ENCODE assay signal across 16 cellular contexts in the genomic region with DNA sequence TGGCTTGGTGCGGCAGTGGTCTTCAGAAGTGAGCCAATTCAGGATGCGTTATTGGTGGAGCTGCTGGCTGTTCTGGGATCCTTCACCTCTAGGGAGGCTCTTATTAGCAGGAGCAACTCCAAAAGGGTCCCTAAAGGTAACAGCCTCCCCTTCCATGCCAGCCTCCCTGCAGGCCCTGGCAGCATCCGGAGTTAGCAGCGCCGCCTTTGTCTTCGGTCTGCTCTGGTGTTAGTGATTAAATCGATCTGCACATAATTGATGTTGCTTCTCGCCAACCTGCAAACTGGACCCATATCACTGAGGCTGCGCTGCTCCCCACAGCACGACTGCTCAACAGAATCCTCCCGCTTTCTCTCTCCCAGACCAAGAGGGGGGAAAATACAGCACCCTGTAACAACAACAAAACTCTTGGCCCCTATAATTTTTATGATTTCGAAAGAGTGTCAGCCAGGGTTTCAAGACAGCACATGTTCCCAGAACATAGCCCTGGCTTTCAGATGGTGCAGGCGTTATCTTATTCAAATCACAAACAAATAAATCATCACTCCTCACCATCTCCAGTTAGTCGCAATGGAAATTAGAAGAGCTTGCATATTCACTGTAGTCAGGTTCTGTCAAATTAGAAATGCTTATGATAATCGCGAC.
A peak's percentile ranks its signal among the peaks of the same experiment; 100 is the strongest.
DNase-seq lines count a peak whose midpoint lies in the region; ATAC-seq and TF ChIP-seq lines count a peak whose summit lies in the region.
"Had no signal": no experiment of that assay in that cellular context is flagged by ENCODE, and none has a peak within 500 bp of the region (broad histone marks: within the 10 kb centered on the region; RNA-seq: fewer than 3 reads in every experiment).

No MANE protein-coding gene starts in this region.

- H3K36me3 Mint-ChIP-seq in brain (no peaks in the 10 kb centered on the region), progenitor cell of endocrine pancreas (ENCODE audit: insufficient read depth) (no peaks in the 10 kb centered on the region)
- no peaks in the 10 kb centered on the region for H3K36me3 Mint-ChIP-seq in activated naive CD8-positive, alpha-beta T cell treated with anti-CD3 and anti-CD28 coated beads, Interleukin-2, amount 50 U/mL, for 24 hours (ENCODE audit: low read depth)
- H3K36me3 Mint-ChIP-seq: CD14-positive monocyte had no signal

- H3K27ac ChIP-seq in PC-3 (ENCODE audit: low read length) = no peak overlapping the region
- H3K27ac ChIP-seq: A549, Peyer's patch had no signal

- intact Hi-C loops in sciatic nerve (cut with DNase I) = no loop called here
- intact Hi-C loops in PC-3 (cut with micrococcal nuclease) = no loop called here

- H3K4me3 ChIP-seq in BE2C (ENCODE audit: low read depth, low read length) (peak overlapping the region; percentile 25), PC-3 (ENCODE audit: low read length) (no peak overlapping the region)
- H3K4me3 ChIP-seq: A549, Peyer's patch had no signal

- ATAC-seq in sciatic nerve (peak; percentile 59), PC-3 (no peak)
- ATAC-seq in activated naive CD8-positive, alpha-beta T cell treated with anti-CD3 and anti-CD28 coated beads, Interleukin-2, amount 50 U/mL, for 24 hours = no peak
- ATAC-seq: A549, HepG2 had no signal

- H3K4me1 Mint-ChIP-seq in brain (peaks cover 41% of the 10 kb centered on the region), progenitor cell of endocrine pancreas (ENCODE audit: low read depth) (peaks cover 13% of the 10 kb centered on the region)
- no peaks in the 10 kb centered on the region for H3K4me1 Mint-ChIP-seq in activated naive CD8-positive, alpha-beta T cell treated with anti-CD3 and anti-CD28 coated beads, Interleukin-2, amount 50 U/mL, for 24 hours
- H3K4me1 Mint-ChIP-seq: CD14-positive monocyte had no signal

- H3K79me2 ChIP-seq in PC-3 (ENCODE audit: low read length) = no peaks in the 10 kb centered on the region

- H3K4me1 ChIP-seq in BE2C (no peaks in the 10 kb centered on the region), PC-3 (ENCODE audit: insufficient read depth, low read length) (no peaks in the 10 kb centered on the region)
- H3K4me1 ChIP-seq: A549, Peyer's patch had no signal

- no peaks in the 10 kb centered on the region for H3K9me3 ChIP-seq in BE2C
- H3K9me3 ChIP-seq in PC-3 (ENCODE audit: low read length) = no peaks in the 10 kb centered on the region
- H3K9me3 ChIP-seq: A549, Peyer's patch had no signal

- H3K36me3 ChIP-seq in BE2C (no peaks in the 10 kb centered on the region), PC-3 (ENCODE audit: low read depth, low read length) (no peaks in the 10 kb centered on the region)
- H3K36me3 ChIP-seq: Peyer's patch had no signal

- peaks cover 24% of the 10 kb centered on the region for H3K27me3 Mint-ChIP-seq in brain
- H3K27me3 Mint-ChIP-seq in progenitor cell of endocrine pancreas = peaks cover 65% of the 10 kb centered on the region
- peaks cover 6% of the 10 kb centered on the region for H3K27me3 Mint-ChIP-seq in activated naive CD8-positive, alpha-beta T cell treated with anti-CD3 and anti-CD28 coated beads, Interleukin-2, amount 50 U/mL, for 24 hours

- H3K4me3 Mint-ChIP-seq in brain (no peak overlapping the region), progenitor cell of endocrine pancreas (ENCODE audit: low read depth) (no peak overlapping the region)
- no peak overlapping the region for H3K4me3 Mint-ChIP-seq in activated naive CD8-positive, alpha-beta T cell treated with anti-CD3 and anti-CD28 coated beads, Interleukin-2, amount 50 U/mL, for 24 hours
- H3K4me3 Mint-ChIP-seq: CD14-positive monocyte, HFFc6 had no signal

- no peak overlapping the region for H2AFZ ChIP-seq in PC-3 (ENCODE audit: low read length)

- H4K20me1 ChIP-seq in PC-3 (ENCODE audit: low read length) = no peaks in the 10 kb centered on the region

- H3K27me3 ChIP-seq in BE2C (no peaks in the 10 kb centered on the region), PC-3 (ENCODE audit: low read length) (peaks cover 35% of the 10 kb centered on the region)
- H3K27me3 ChIP-seq: Peyer's patch had no signal

- BruUV-seq in PC-3 (replicated peaks; lab: Mats Ljungman, UMichigan) = no TSS peak

- DNase-seq in BE2C = no peak
- DNase-seq in NCI-H146 treated with DMSO at 0.1 percent for 48 hours (lab: John Stamatoyannopoulos, UW; ENCODE audit: unreplicated experiment) = peak; percentile 68
- DNase-seq in sciatic nerve (ENCODE audit: low spot score) = no peak
- DNase-seq in PC-3 = no peak
- DNase-seq in progenitor cell of endocrine pancreas (ENCODE audit: low spot score, unreplicated experiment) = no peak
- no peak for DNase-seq in activated naive CD8-positive, alpha-beta T cell treated with anti-CD3 and anti-CD28 coated beads, Interleukin-2, amount 50 U/mL, for 24 hours
- DNase-seq: EL, HFFc6, KG1, NCI-H1694 treated with DMSO at 0.1 percent for 48 hours, Peyer's patch, Right ventricle myocardium superior had no signal

- CTCF ChIA-PET in PC-3 (lab: Charles Lee) = no interaction called here

- no peak overlapping the region for H3K9ac ChIP-seq in PC-3 (ENCODE audit: low read length)

- no peaks in the 10 kb centered on the region for H3K9me2 ChIP-seq in PC-3 (replicated peaks; ENCODE audit: low read length)

- H3F3A ChIP-seq in PC-3 (ENCODE audit: low read length, unreplicated experiment) = no peaks in the 10 kb centered on the region

- H3K9me3 Mint-ChIP-seq in brain (no peaks in the 10 kb centered on the region), progenitor cell of endocrine pancreas (ENCODE audit: low read depth) (no peaks in the 10 kb centered on the region)
- H3K9me3 Mint-ChIP-seq in activated naive CD8-positive, alpha-beta T cell treated with anti-CD3 and anti-CD28 coated beads, Interleukin-2, amount 50 U/mL, for 24 hours = no peaks in the 10 kb centered on the region
- H3K9me3 Mint-ChIP-seq: HFFc6 had no signal

- H3K4me2 ChIP-seq in PC-3 (ENCODE audit: low read length) = no peak overlapping the region
- H3K4me2 ChIP-seq: A549 had no signal

- TF ChIP-seq CTCF in BE2C (IDR thresholded peaks at IDR 0.05; ENCODE audit: low read depth, low read length) (peak; percentile 6; the same call in 1 of the 2 replicates), brain (conservative IDR thresholded peaks at IDR 0.05) (no peak), PC-3 (conservative IDR thresholded peaks at IDR 0.05; ENCODE audit: low read depth, low read length) (no peak), progenitor cell of endocrine pancreas (IDR thresholded peaks at IDR 0.05; ENCODE audit: unreplicated experiment) (no peak)

- H3K27ac Mint-ChIP-seq in brain = peak overlapping the region in 3 of 5 experiments; percentile 10 to 80 (median 69)
- H3K27ac Mint-ChIP-seq in progenitor cell of endocrine pancreas = no peak overlapping the region
- no peak overlapping the region for H3K27ac Mint-ChIP-seq in activated naive CD8-positive, alpha-beta T cell treated with anti-CD3 and anti-CD28 coated beads, Interleukin-2, amount 50 U/mL, for 24 hours
- H3K27ac Mint-ChIP-seq: HFFc6 had no signal

- POLR2A ChIA-PET in PC-3 (lab: Charles Lee; ENCODE audit: unreplicated experiment) = no interaction called here

Comparison
In these comparisons a context has a peak if more than half of its experiments do, and no peak if none do; other contexts are left out.
1. H3K27ac Mint-ChIP-seq: peak in brain (3 of 5); none in progenitor cell of endocrine pancreas (single experiment) and activated naive CD8-positive, alpha-beta T cell treated with anti-CD3 and anti-CD28 coated beads, Interleukin-2, amount 50 U/mL, for 24 hours (single experiment).